Comparison of ENCODE assay signal across 1 cellular context in the genomic region with DNA sequence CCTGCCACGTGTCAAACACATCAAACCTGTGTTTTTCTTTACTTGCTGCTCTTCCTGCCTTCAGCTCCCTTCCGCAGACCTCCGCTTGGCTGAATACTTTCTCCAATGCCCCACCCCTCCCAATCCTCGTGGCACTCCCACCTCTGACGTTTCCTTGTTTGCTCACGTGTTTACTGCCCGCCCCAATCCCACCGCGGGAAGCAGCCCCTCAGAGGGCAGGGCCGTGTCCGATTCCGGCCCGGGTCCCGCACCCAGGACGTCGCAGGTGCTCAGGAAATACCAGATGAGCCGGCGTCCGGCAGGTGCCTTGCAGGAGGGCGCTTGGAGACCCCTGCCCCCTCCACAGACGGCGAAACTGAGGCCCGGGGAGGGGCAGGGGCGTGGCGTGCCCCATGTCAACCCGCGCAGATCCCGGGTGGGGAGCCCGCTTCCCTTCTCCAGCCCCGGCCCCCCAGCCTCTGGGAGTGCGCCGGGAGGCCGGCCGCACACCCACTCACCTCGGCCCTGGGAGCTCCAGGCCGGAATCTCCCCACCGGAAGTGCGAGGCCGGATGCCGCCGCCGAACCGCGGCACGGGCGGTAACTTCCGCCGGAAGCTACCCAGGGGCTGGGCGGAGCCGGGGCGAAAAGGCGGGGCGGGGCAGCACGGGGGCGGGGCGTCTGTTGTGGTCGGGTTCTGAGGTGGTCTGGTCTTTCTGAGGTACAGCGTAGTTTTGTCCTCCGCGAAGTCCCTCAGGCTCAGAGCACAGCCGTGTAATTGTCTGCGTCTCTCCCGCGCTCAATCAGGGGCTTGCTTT.
TF ChIP-seq lines count a peak whose summit lies in the region.

No MANE protein-coding gene starts in this region.

TF ChIP-seq in Ishikawa, 13 proteins besides CTCF, POLR2A, EP300 and RAD21:
- TF ChIP-seq, protein P1, sequence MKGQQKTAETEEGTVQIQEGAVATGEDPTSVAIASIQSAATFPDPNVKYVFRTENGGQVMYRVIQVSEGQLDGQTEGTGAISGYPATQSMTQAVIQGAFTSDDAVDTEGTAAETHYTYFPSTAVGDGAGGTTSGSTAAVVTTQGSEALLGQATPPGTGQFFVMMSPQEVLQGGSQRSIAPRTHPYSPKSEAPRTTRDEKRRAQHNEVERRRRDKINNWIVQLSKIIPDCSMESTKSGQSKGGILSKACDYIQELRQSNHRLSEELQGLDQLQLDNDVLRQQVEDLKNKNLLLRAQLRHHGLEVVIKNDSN (IDR thresholded peaks at IDR 0.05), result peak; percentile 92
- TF ChIP-seq CREB1 (IDR thresholded peaks at IDR 0.05; ENCODE audit: low read depth), result peak; percentile 47; the same call in 1 of the 2 replicates
- TF ChIP-seq, protein P2, sequence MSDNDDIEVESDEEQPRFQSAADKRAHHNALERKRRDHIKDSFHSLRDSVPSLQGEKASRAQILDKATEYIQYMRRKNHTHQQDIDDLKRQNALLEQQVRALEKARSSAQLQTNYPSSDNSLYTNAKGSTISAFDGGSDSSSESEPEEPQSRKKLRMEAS (IDR thresholded peaks at IDR 0.05), result peak; percentile 78
- TF ChIP-seq EGR1 (IDR thresholded peaks at IDR 0.05), result no peak
- TF ChIP-seq YY1 (IDR thresholded peaks at IDR 0.05; ENCODE audit: low read depth), result peak; percentile 39; the same call in 1 of the 2 replicates
- no peak for TF ChIP-seq TEAD4 (IDR thresholded peaks at IDR 0.05)
- TF ChIP-seq FOXM1 (IDR thresholded peaks at IDR 0.05; ENCODE audit: borderline replicate concordance, low read depth), result no peak
- no peak; the same call in 1 of the 2 replicates for TF ChIP-seq TCF12 (IDR thresholded peaks at IDR 0.05; ENCODE audit: low read depth)
- no peak for TF ChIP-seq ZBTB7A (IDR thresholded peaks at IDR 0.05; ENCODE audit: low read depth)
- TF ChIP-seq, protein P3, sequence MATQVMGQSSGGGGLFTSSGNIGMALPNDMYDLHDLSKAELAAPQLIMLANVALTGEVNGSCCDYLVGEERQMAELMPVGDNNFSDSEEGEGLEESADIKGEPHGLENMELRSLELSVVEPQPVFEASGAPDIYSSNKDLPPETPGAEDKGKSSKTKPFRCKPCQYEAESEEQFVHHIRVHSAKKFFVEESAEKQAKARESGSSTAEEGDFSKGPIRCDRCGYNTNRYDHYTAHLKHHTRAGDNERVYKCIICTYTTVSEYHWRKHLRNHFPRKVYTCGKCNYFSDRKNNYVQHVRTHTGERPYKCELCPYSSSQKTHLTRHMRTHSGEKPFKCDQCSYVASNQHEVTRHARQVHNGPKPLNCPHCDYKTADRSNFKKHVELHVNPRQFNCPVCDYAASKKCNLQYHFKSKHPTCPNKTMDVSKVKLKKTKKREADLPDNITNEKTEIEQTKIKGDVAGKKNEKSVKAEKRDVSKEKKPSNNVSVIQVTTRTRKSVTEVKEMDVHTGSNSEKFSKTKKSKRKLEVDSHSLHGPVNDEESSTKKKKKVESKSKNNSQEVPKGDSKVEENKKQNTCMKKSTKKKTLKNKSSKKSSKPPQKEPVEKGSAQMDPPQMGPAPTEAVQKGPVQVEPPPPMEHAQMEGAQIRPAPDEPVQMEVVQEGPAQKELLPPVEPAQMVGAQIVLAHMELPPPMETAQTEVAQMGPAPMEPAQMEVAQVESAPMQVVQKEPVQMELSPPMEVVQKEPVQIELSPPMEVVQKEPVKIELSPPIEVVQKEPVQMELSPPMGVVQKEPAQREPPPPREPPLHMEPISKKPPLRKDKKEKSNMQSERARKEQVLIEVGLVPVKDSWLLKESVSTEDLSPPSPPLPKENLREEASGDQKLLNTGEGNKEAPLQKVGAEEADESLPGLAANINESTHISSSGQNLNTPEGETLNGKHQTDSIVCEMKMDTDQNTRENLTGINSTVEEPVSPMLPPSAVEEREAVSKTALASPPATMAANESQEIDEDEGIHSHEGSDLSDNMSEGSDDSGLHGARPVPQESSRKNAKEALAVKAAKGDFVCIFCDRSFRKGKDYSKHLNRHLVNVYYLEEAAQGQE (IDR thresholded peaks at IDR 0.05; ENCODE audit: low read depth), result no peak
- peak; percentile 57 for TF ChIP-seq TAF1 (IDR thresholded peaks at IDR 0.05; ENCODE audit: low read depth)
